ENCODE assay signal across 17 cellular contexts in genomic region chr3:113277414-113277813, GRCh38.
DNase-seq lines count a peak whose midpoint lies in the region; ATAC-seq, FAIRE-seq and TF ChIP-seq lines count a peak whose summit lies in the region.
"Had no signal": no experiment of that assay in that cellular context is flagged by ENCODE, and none has a peak within 500 bp of the region (broad histone marks: within the 10 kb centered on the region; RNA-seq: fewer than 3 reads in every experiment).

No MANE protein-coding gene starts in this region.

- no peak for DNase-seq in GM12892 (ENCODE audit: insufficient read length)
- peak; percentile 36 for DNase-seq in germinal center (ENCODE audit: low spot score)
- no peak for DNase-seq in GM19240 (ENCODE audit: insufficient read length, low spot score)
- no peak for DNase-seq in dermis blood vessel endothelial cell
- DNase-seq in NCI-H128 (lab: John Stamatoyannopoulos, UW; ENCODE audit: unreplicated experiment), result no peak
- DNase-seq: colonic mucosa; DND-41; immature natural killer cell; NCI-H1092; NCI-H510A; SIG-M5; stimulated activated CD4-positive, alpha-beta T cell treated with anti-CD3 and anti-CD28 coated beads, Interleukin-4, amount 100 ng/mL, for 1 hour; stimulated activated naive CD4-positive, alpha-beta T cell treated with Interleukin-2 at 50 U/mL for 16 hours had no signal

- peak; percentile 55 for ATAC-seq in GM21360 (IDR thresholded peaks at IDR 0.05; ENCODE audit: unreplicated experiment)
- ATAC-seq in HG03196 (IDR thresholded peaks at IDR 0.05; ENCODE audit: unreplicated experiment), result peak; percentile 36
- ATAC-seq in HG03460 (IDR thresholded peaks at IDR 0.05; ENCODE audit: unreplicated experiment), result no peak

- peak; percentile 89 for FAIRE-seq in GM12892 (lab: Jason Lieb, UNC)
- FAIRE-seq: HTR-8/SVneo had no signal

- TF ChIP-seq POLR2A in GM12892 (IDR thresholded peaks at IDR 0.05; ENCODE audit: low read depth, low read length), result no peak
